In genomic region chr11:3838504-3838903, GRCh38 we compare ENCODE assay signal across 8 cellular contexts.
DNase-seq lines count a peak whose midpoint lies in the region; ATAC-seq lines count a peak whose summit lies in the region.
"Had no signal": no experiment of that assay in that cellular context is flagged by ENCODE, and none has a peak within 500 bp of the region (broad histone marks: within the 10 kb centered on the region; RNA-seq: fewer than 3 reads in every experiment).

No MANE protein-coding gene starts in this region.

- peaks cover 5% of the 10 kb centered on the region for H3K36me3 ChIP-seq in rectal smooth muscle tissue (ENCODE audit: control insufficient read depth, insufficient read depth, low read length)

- DNase-seq in MV-4-11 (lab: John Stamatoyannopoulos, UW) (peak; percentile 62), NCI-H128 (lab: John Stamatoyannopoulos, UW; ENCODE audit: unreplicated experiment) (no peak), NAMALWA (ENCODE audit: low spot score) (no peak)
- no peak for DNase-seq in central memory CD8-positive, alpha-beta T cell (ENCODE audit: low spot score in 2 of 2)
- DNase-seq: foreskin keratinocyte had no signal

- peak overlapping the region; percentile 88 for H3K4me3 Mint-ChIP-seq in central memory CD8-positive, alpha-beta T cell

- H3K4me1 Mint-ChIP-seq in central memory CD8-positive, alpha-beta T cell, result peaks cover 55% of the 10 kb centered on the region

- no peak overlapping the region for H3K9ac ChIP-seq in rectal smooth muscle tissue (ENCODE audit: low read length)

- ATAC-seq in central memory CD8-positive, alpha-beta T cell (replicated peaks; ENCODE audit: extremely low read depth, poor library complexity, severe bottlenecking), result no peak
- no peak for ATAC-seq in HG02763 (IDR thresholded peaks at IDR 0.05; ENCODE audit: unreplicated experiment)
- ATAC-seq: foreskin keratinocyte had no signal

- H3K27me3 Mint-ChIP-seq in central memory CD8-positive, alpha-beta T cell, result no peaks in the 10 kb centered on the region

- H3K4me3 ChIP-seq in GM08714 (ENCODE audit: low read length) (peak overlapping the region; percentile 85; the same call in 1 of the 2 replicates), rectal smooth muscle tissue (ENCODE audit: low read length) (peak overlapping the region; percentile 39)

- no peaks in the 10 kb centered on the region for H3K9me3 Mint-ChIP-seq in central memory CD8-positive, alpha-beta T cell

- peaks cover 35% of the 10 kb centered on the region for H3K36me3 Mint-ChIP-seq in central memory CD8-positive, alpha-beta T cell (ENCODE audit: insufficient read depth)

- peaks cover 7% of the 10 kb centered on the region for H3K4me1 ChIP-seq in rectal smooth muscle tissue (ENCODE audit: control insufficient read depth, insufficient read depth, low read length)

- H3K27ac ChIP-seq in rectal smooth muscle tissue (ENCODE audit: low read depth, low read length), result no peak overlapping the region
- H3K27ac ChIP-seq: foreskin keratinocyte had no signal

- H3K27me3 ChIP-seq in rectal smooth muscle tissue (ENCODE audit: control insufficient read depth, insufficient read depth, low read length), result no peaks in the 10 kb centered on the region
- H3K27me3 ChIP-seq: foreskin keratinocyte had no signal

- peak overlapping the region; percentile 89 for H3K27ac Mint-ChIP-seq in central memory CD8-positive, alpha-beta T cell (ENCODE audit: low read depth)
